In genomic region chr11:107683807-107684206, GRCh38 we compare ENCODE assay signal across 13 cellular contexts. TPM values are rescaled to one million over a fixed set of nuclear protein-coding genes. Genes with fewer than 3 reads are reported as not detected.
DNase-seq lines count a peak whose midpoint lies in the region; ATAC-seq and TF ChIP-seq lines count a peak whose summit lies in the region.
"Had no signal": no experiment of that assay in that cellular context is flagged by ENCODE, and none has a peak within 500 bp of the region (broad histone marks: within the 10 kb centered on the region; RNA-seq: fewer than 3 reads in every experiment).

No MANE protein-coding gene starts in this region.

- H3K27me3 Mint-ChIP-seq in Caco-2 (ENCODE audit: insufficient read depth, unreplicated experiment), result peaks cover 7% of the 10 kb centered on the region
- H3K27me3 Mint-ChIP-seq in WTC11 (ENCODE audit: low read depth), result peaks cover 7% of the 10 kb centered on the region
- peaks cover 17% of the 10 kb centered on the region for H3K27me3 Mint-ChIP-seq in mesothelial cell of epicardium (ENCODE audit: low read depth)

- H3K36me3 Mint-ChIP-seq in Caco-2 (ENCODE audit: insufficient read depth, unreplicated experiment) (no peaks in the 10 kb centered on the region), WTC11 (no peaks in the 10 kb centered on the region), mesothelial cell of epicardium (no peaks in the 10 kb centered on the region)

- no peaks in the 10 kb centered on the region for H3K27me3 ChIP-seq in Caco-2 (replicated peaks; ENCODE audit: control insufficient read depth, insufficient read depth, low read length)

- no TSS peak for BruUV-seq in Caco-2 (replicated peaks; lab: Mats Ljungman, UMichigan)

- H3K4me1 ChIP-seq in Caco-2, result no peaks in the 10 kb centered on the region

- TF ChIP-seq CTCF in Caco-2 (IDR thresholded peaks at IDR 0.05; ENCODE audit: insufficient read depth in 1 of 2, low read depth in 1 of 2, low read length in 1 of 2, severe bottlenecking in 1 of 2, unreplicated experiment in 1 of 2) (peak; percentile 54 to 78), WTC11 (IDR thresholded peaks at IDR 0.05) (peak; percentile 49; the same call in 1 of the 2 replicates), mesothelial cell of epicardium (IDR thresholded peaks at IDR 0.05; ENCODE audit: unreplicated experiment) (peak; percentile 70)

- H3K9me3 ChIP-seq in Caco-2, result no peaks in the 10 kb centered on the region; the same call in 1 of the 2 replicates

- no peaks in the 10 kb centered on the region for H3K36me3 ChIP-seq in Caco-2 (ENCODE audit: control insufficient read depth, insufficient read depth, low read length)

- POLR2A ChIA-PET in Caco-2 (lab: Charles Lee), result no interaction called here
- POLR2A ChIA-PET in WTC11 (lab: Charles Lee), result no interaction called here

- intact Hi-C loops in Caco-2 (cut with micrococcal nuclease; ENCODE audit: unreplicated experiment), result no loop called here

- H3K9me3 Mint-ChIP-seq in Caco-2 (ENCODE audit: unreplicated experiment), result no peaks in the 10 kb centered on the region
- no peaks in the 10 kb centered on the region for H3K9me3 Mint-ChIP-seq in WTC11
- H3K9me3 Mint-ChIP-seq in mesothelial cell of epicardium, result peaks cover 3% of the 10 kb centered on the region

- no peak overlapping the region for H3K27ac Mint-ChIP-seq in Caco-2 (ENCODE audit: unreplicated experiment)
- H3K27ac Mint-ChIP-seq in WTC11, result no peak overlapping the region
- H3K27ac Mint-ChIP-seq in mesothelial cell of epicardium, result no peak overlapping the region

- CTCF ChIA-PET in Caco-2 (lab: Charles Lee) (no interaction called here), WTC11 (lab: Charles Lee) (interaction anchor here (0.7 to 1.9 kb wide), 3 partner anchors 11 to 74 kb away, joined by 3 to 8 read pairs (median 3); no protein-coding TSS in a partner anchor)

- no peak overlapping the region for H3K4me3 ChIP-seq in Caco-2 (ENCODE audit: low read depth, low read length)
- H3K4me3 ChIP-seq: coronary artery had no signal

- ATAC-seq in HG03342 (IDR thresholded peaks at IDR 0.05; ENCODE audit: unreplicated experiment), result peak; percentile 61
- peak; percentile 99 for ATAC-seq in WTC11
- no peak for ATAC-seq in GM21723 (IDR thresholded peaks at IDR 0.05; ENCODE audit: unreplicated experiment)
- no peak for ATAC-seq in HG02840 (IDR thresholded peaks at IDR 0.05; ENCODE audit: low FRiP score, unreplicated experiment)

- H3K4me1 Mint-ChIP-seq in Caco-2 (ENCODE audit: low read depth, unreplicated experiment), result no peaks in the 10 kb centered on the region
- no peaks in the 10 kb centered on the region for H3K4me1 Mint-ChIP-seq in WTC11
- no peaks in the 10 kb centered on the region for H3K4me1 Mint-ChIP-seq in mesothelial cell of epicardium

- DNase-seq in Caco-2 (peak in 1 of 2 experiments; percentile 42), WTC11 (ENCODE audit: low spot score) (peak; percentile 28), mesothelial cell of epicardium (ENCODE audit: low spot score in 2 of 2, unreplicated experiment in 2 of 2) (no peak), middle frontal gyrus (ENCODE audit: extremely low spot score, low spot score) (no peak)
- DNase-seq in activated naive CD4-positive, alpha-beta T cell treated with anti-CD3 and anti-CD28 coated beads, Interleukin-2, amount 50 U/mL, for 16 hours, result no peak
- DNase-seq: DMS79 treated with DMSO at 0.1 percent for 48 hours, NCI-H2171 treated with DMSO at 0.1 percent for 48 hours, T-helper 1 cell had no signal

- H3K4me3 Mint-ChIP-seq in Caco-2 (ENCODE audit: unreplicated experiment) (no peak overlapping the region), WTC11 (no peak overlapping the region), mesothelial cell of epicardium (no peak overlapping the region)

TF ChIP-seq in WTC11, 78 proteins besides CTCF, POLR2A, EP300 and RAD21 (continues in another document):
- no peak for TF ChIP-seq E2F5 (CRISPR knock-in tag; IDR thresholded peaks at IDR 0.05)
- no peak for TF ChIP-seq IRF2 (CRISPR knock-in tag; IDR thresholded peaks at IDR 0.05; ENCODE audit: borderline replicate concordance, low read depth)
- no peak for TF ChIP-seq E2F1 (CRISPR knock-in tag; IDR thresholded peaks at IDR 0.05)
- TF ChIP-seq MAX (CRISPR knock-in tag; IDR thresholded peaks at IDR 0.05), result no peak
- no peak for TF ChIP-seq KAT7 (CRISPR knock-in tag; IDR thresholded peaks at IDR 0.05; ENCODE audit: borderline replicate concordance)
- no peak for TF ChIP-seq CREB1 (CRISPR knock-in tag; IDR thresholded peaks at IDR 0.05)
- TF ChIP-seq ZBTB43 (CRISPR knock-in tag; IDR thresholded peaks at IDR 0.05), result no peak
- no peak for TF ChIP-seq STAT6 (CRISPR knock-in tag; conservative IDR thresholded peaks at IDR 0.05; ENCODE audit: low read depth)

RNA-seq across cellular contexts. Expression of gene SLN, which starts 28.0 kb away (rescaled TPM):
- not detected in 2 replicates for total RNA-seq in Caco-2 (2022)
- total RNA-seq in WTC11 (2021), result not detected in 3 replicates
- total RNA-seq in mesothelial cell of epicardium, result not detected in 3 replicates
- total RNA-seq: pulmonary artery endothelial cell had no signal

Comparison
In these comparisons a context has a peak if more than half of its experiments do, and no peak if none do; other contexts are left out.
1. ATAC-seq: peak in HG03342 (single experiment) and WTC11 (single experiment); none in GM21723 (single experiment) and HG02840 (single experiment).
2. Peak in every context shown above with its lines, with median percentiles within 50 percentile points of each other: CTCF ChIP-seq.